ENCODE assay signal across 16 cellular contexts in genomic region chr22:23118647-23119491, GRCh38. TPM values are rescaled to one million over a fixed set of nuclear protein-coding genes. Genes with fewer than 3 reads are reported as not detected.
DNase-seq lines count a peak whose midpoint lies in the region; ATAC-seq and TF ChIP-seq lines count a peak whose summit lies in the region.
"Had no signal": no experiment of that assay in that cellular context is flagged by ENCODE, and none has a peak within 500 bp of the region (broad histone marks: within the 10 kb centered on the region; RNA-seq: fewer than 3 reads in every experiment).

No MANE protein-coding gene starts in this region.

- no peak for DNase-seq in activated naive CD4-positive, alpha-beta T cell treated with anti-CD3 and anti-CD28 coated beads, Interleukin-2, amount 10 ng/mL, durations not matched to agents 7 days and 5 days
- DNase-seq in activated naive CD4-positive, alpha-beta T cell treated with anti-CD3 and anti-CD28 coated beads, Interleukin-2, amount 50 U/mL, for 16 hours: no peak
- DNase-seq in activated B cell treated with CpG ODN at 0.5 μM for 24 hours (no peak), substantia nigra (lab: John Stamatoyannopoulos, UW) (no peak), NCI-H526 treated with DMSO at 0.1 percent for 48 hours (lab: John Stamatoyannopoulos, UW) (no peak), HuH-7.5 (ENCODE audit: low spot score) (no peak)
- DNase-seq in effector memory CD4-positive, alpha-beta T cell: no peak
- DNase-seq: body of pancreas, esophagus squamous epithelium, heart left ventricle, pancreas had no signal

- CTCF ChIA-PET in activated naive CD4-positive, alpha-beta T cell treated with anti-CD3 and anti-CD28 coated beads, Interleukin-2, amount 10 ng/mL, durations not matched to agents 7 days and 5 days (lab: Charles Lee): interaction anchor here (0.9 to 2.4 kb wide), 7 partner anchors 9 to 363 kb away, joined by 3 to 12 read pairs (median 4); no protein-coding TSS in a partner anchor
- CTCF ChIA-PET in activated B cell treated with CpG ODN at 0.5 μM for 24 hours (lab: Charles Lee): interaction anchor here (0.6 to 1.7 kb wide), 4 partner anchors 9 to 159 kb away, joined by 3 to 10 read pairs (median 3); no protein-coding TSS in a partner anchor

- H3K4me1 Mint-ChIP-seq in activated naive CD4-positive, alpha-beta T cell treated with anti-CD3 and anti-CD28 coated beads, Interleukin-2, amount 10 ng/mL, durations not matched to agents 7 days and 5 days: peaks cover 13% of the 10 kb centered on the region
- H3K4me1 Mint-ChIP-seq in activated B cell treated with CpG ODN at 0.5 μM for 24 hours: peaks cover 9% of the 10 kb centered on the region

- H3K9me3 Mint-ChIP-seq in activated naive CD4-positive, alpha-beta T cell treated with anti-CD3 and anti-CD28 coated beads, Interleukin-2, amount 10 ng/mL, durations not matched to agents 7 days and 5 days: peaks cover 5% of the 10 kb centered on the region
- no peaks in the 10 kb centered on the region for H3K9me3 Mint-ChIP-seq in activated B cell treated with CpG ODN at 0.5 μM for 24 hours
- H3K9me3 Mint-ChIP-seq: GM23338 had no signal

- peak overlapping the region; percentile 69 for H3K27ac Mint-ChIP-seq in activated naive CD4-positive, alpha-beta T cell treated with anti-CD3 and anti-CD28 coated beads, Interleukin-2, amount 10 ng/mL, durations not matched to agents 7 days and 5 days
- H3K27ac Mint-ChIP-seq in activated B cell treated with CpG ODN at 0.5 μM for 24 hours: peak overlapping the region; percentile 53
- H3K27ac Mint-ChIP-seq: GM23338 had no signal

- H3K4me3 Mint-ChIP-seq in activated naive CD4-positive, alpha-beta T cell treated with anti-CD3 and anti-CD28 coated beads, Interleukin-2, amount 10 ng/mL, durations not matched to agents 7 days and 5 days: no peak overlapping the region
- no peak overlapping the region for H3K4me3 Mint-ChIP-seq in activated B cell treated with CpG ODN at 0.5 μM for 24 hours
- H3K4me3 Mint-ChIP-seq: GM23338 had no signal

- ATAC-seq in activated B cell treated with CpG ODN at 0.5 μM for 24 hours (ENCODE audit: low read depth): no peak
- no peak for ATAC-seq in activated CD4-positive, CD25-positive, alpha-beta regulatory T cell treated with anti-CD3 and anti-CD28 coated beads, Interleukin-2, amount 50 U/mL, for 24 hours
- ATAC-seq: body of pancreas had no signal

- intact Hi-C loops in activated B cell treated with CpG ODN at 0.5 μM for 24 hours (cut with micrococcal nuclease): no loop called here

- H3K9me3 ChIP-seq in effector memory CD4-positive, alpha-beta T cell (ENCODE audit: control insufficient read depth, low read length): no peaks in the 10 kb centered on the region
- H3K9me3 ChIP-seq: body of pancreas, esophagus squamous epithelium, heart left ventricle, pancreas had no signal

- TF ChIP-seq CTCF in activated B cell treated with CpG ODN at 0.5 μM for 24 hours (IDR thresholded peaks at IDR 0.05): no peak

- no peak overlapping the region for H3K4me3 ChIP-seq in effector memory CD4-positive, alpha-beta T cell (ENCODE audit: insufficient read depth, low read depth, low read length, poor library complexity, severe bottlenecking)
- H3K4me3 ChIP-seq: body of pancreas, esophagus squamous epithelium, GM23338, heart left ventricle, pancreas, skin epidermis had no signal

- H3K27me3 Mint-ChIP-seq in activated naive CD4-positive, alpha-beta T cell treated with anti-CD3 and anti-CD28 coated beads, Interleukin-2, amount 10 ng/mL, durations not matched to agents 7 days and 5 days: no peaks in the 10 kb centered on the region
- no peaks in the 10 kb centered on the region for H3K27me3 Mint-ChIP-seq in activated B cell treated with CpG ODN at 0.5 μM for 24 hours

- H3K36me3 ChIP-seq in effector memory CD4-positive, alpha-beta T cell (ENCODE audit: control insufficient read depth, insufficient read depth, low read length): no peaks in the 10 kb centered on the region
- H3K36me3 ChIP-seq: esophagus squamous epithelium, heart left ventricle, pancreas had no signal

- H3K36me3 Mint-ChIP-seq in activated naive CD4-positive, alpha-beta T cell treated with anti-CD3 and anti-CD28 coated beads, Interleukin-2, amount 10 ng/mL, durations not matched to agents 7 days and 5 days: peaks cover 6% of the 10 kb centered on the region
- peaks cover 5% of the 10 kb centered on the region for H3K36me3 Mint-ChIP-seq in activated B cell treated with CpG ODN at 0.5 μM for 24 hours (ENCODE audit: low read depth)

- H3K27ac ChIP-seq in effector memory CD4-positive, alpha-beta T cell (ENCODE audit: insufficient read depth, low read length, poor library complexity, severe bottlenecking): peak overlapping the region; percentile 61
- H3K27ac ChIP-seq in substantia nigra (ENCODE audit: low read depth, low read length, poor library complexity, severe bottlenecking): peak overlapping the region; percentile 100
- H3K27ac ChIP-seq: body of pancreas, esophagus squamous epithelium, pancreas had no signal

- H3K27me3 ChIP-seq in effector memory CD4-positive, alpha-beta T cell (replicated peaks; ENCODE audit: control insufficient read depth, insufficient read depth, low read length, poor library complexity, severe bottlenecking): no peaks in the 10 kb centered on the region
- H3K27me3 ChIP-seq: body of pancreas, esophagus squamous epithelium, heart left ventricle, pancreas had no signal

- H3K4me1 ChIP-seq in effector memory CD4-positive, alpha-beta T cell (ENCODE audit: control insufficient read depth, insufficient read depth, low read length, poor library complexity, severe bottlenecking): peaks cover 13% of the 10 kb centered on the region
- H3K4me1 ChIP-seq: body of pancreas, esophagus squamous epithelium, pancreas had no signal

- POLR2A ChIA-PET in activated B cell treated with CpG ODN at 0.5 μM for 24 hours (lab: Charles Lee): interaction anchor here (0.6 kb wide), 1 partner anchor 34 kb away, joined by 3 read pairs; no protein-coding TSS in a partner anchor

RNA-seq across cellular contexts. Expression of gene RSPH14, which starts 22.9 kb away (rescaled TPM):
- not detected in 2 replicates for total RNA-seq in activated B cell treated with CpG ODN at 0.5 μM for 24 hours
- total RNA-seq: esophagus squamous epithelium, GM23338, heart left ventricle, M059J, mononuclear cell had no signal

RNA-seq across cellular contexts. Expression of gene RAB36, which starts 26.4 kb away (rescaled TPM):
- total RNA-seq in activated B cell treated with CpG ODN at 0.5 μM for 24 hours: 1.7 and 2.1 TPM in 2 replicates
- total RNA-seq: mononuclear cell had no signal

RNA-seq across cellular contexts. Expression of gene GNAZ, which starts 48.5 kb away (rescaled TPM):
- total RNA-seq in activated B cell treated with CpG ODN at 0.5 μM for 24 hours: 9.3 and 12.2 TPM in 2 replicates
